In genomic region chr3:188697127-188697526, GRCh38 we compare ENCODE assay signal across 13 cellular contexts.
DNase-seq lines count a peak whose midpoint lies in the region; ATAC-seq, FAIRE-seq and TF ChIP-seq lines count a peak whose summit lies in the region.
"Had no signal": no experiment of that assay in that cellular context is flagged by ENCODE, and none has a peak within 500 bp of the region (broad histone marks: within the 10 kb centered on the region; RNA-seq: fewer than 3 reads in every experiment).

No MANE protein-coding gene starts in this region.

- no peak overlapping the region for H3K9ac ChIP-seq in HepG2 (ENCODE audit: insufficient read depth, low read depth, low read length)
- H3K9ac ChIP-seq: BLaER1 treated with 17β-estradiol and CSF1 and Interleukin-3, amounts not matched to agents 10 nM and 100 nM had no signal

- TF ChIP-seq POLR2A in HepG2 (IDR thresholded peaks at IDR 0.05; ENCODE audit: insufficient read depth in 1 of 2, low read depth in 2 of 2, low read length in 2 of 2) (no peak), right lobe of liver (IDR thresholded peaks at IDR 0.05) (no peak)

- peaks cover 6% of the 10 kb centered on the region for H3K36me3 Mint-ChIP-seq in stimulated activated memory B cell treated with anti-CD40 and anti-IgM and Interleukin-4, amounts not matched to agents 10 μg/mL and 1 μg/mL and 100 μg/mL, for 72 hours
- no peaks in the 10 kb centered on the region for H3K36me3 Mint-ChIP-seq in activated T-helper 2 cell treated with anti-CD3 and anti-CD28 coated beads, Interferon-gamma antibody, Interleukin-2, Interleukin-4, amounts not matched to agents 10 μg/mL and 5 μg/mL and 100 μg/mL, durations not matched to agents 14 hours and 24 hours and 36 hours (ENCODE audit: low read depth)

- H3K36me3 ChIP-seq in HepG2 (replicated peaks in 1 of 2; ENCODE audit: control insufficient read depth in 1 of 2, insufficient read depth in 2 of 2, low read length in 2 of 2): no peaks in the 10 kb centered on the region
- H3K36me3 ChIP-seq in right lobe of liver: no peaks in the 10 kb centered on the region
- H3K36me3 ChIP-seq in small intestine (ENCODE audit: control insufficient read depth in 2 of 2, insufficient read depth in 2 of 2, low read length in 2 of 2): no peaks in the 10 kb centered on the region
- H3K36me3 ChIP-seq: upper lobe of right lung had no signal

- intact Hi-C loops in HepG2 (cut with micrococcal nuclease; ENCODE audit: unreplicated experiment) (no loop called here), right lobe of liver (cut with DNase I) (no loop called here)
- intact Hi-C loops in activated T-helper 2 cell treated with anti-CD3 and anti-CD28 coated beads, Interferon-gamma antibody, Interleukin-2, Interleukin-4, amounts not matched to agents 10 μg/mL and 5 μg/mL and 100 μg/mL, durations not matched to agents 14 hours and 24 hours and 36 hours (cut with micrococcal nuclease): loop anchor here (5.0 to 10.0 kb wide), 2 partner anchors 220 to 258 kb away; no protein-coding TSS in a partner anchor

- H3K27ac ChIP-seq in HepG2 (ENCODE audit: extremely low read length, insufficient read depth, low read length) (no peak overlapping the region), right lobe of liver (no peak overlapping the region), small intestine (ENCODE audit: low read depth in 1 of 2, low read length in 1 of 2) (no peak overlapping the region)
- H3K27ac ChIP-seq: BLaER1 treated with 17β-estradiol and CSF1 and Interleukin-3, amounts not matched to agents 10 nM and 100 nM; epithelial cell of prostate; upper lobe of right lung had no signal

- no peaks in the 10 kb centered on the region for H3K27me3 Mint-ChIP-seq in stimulated activated memory B cell treated with anti-CD40 and anti-IgM and Interleukin-4, amounts not matched to agents 10 μg/mL and 1 μg/mL and 100 μg/mL, for 72 hours
- peaks cover 2% of the 10 kb centered on the region for H3K27me3 Mint-ChIP-seq in activated T-helper 2 cell treated with anti-CD3 and anti-CD28 coated beads, Interferon-gamma antibody, Interleukin-2, Interleukin-4, amounts not matched to agents 10 μg/mL and 5 μg/mL and 100 μg/mL, durations not matched to agents 14 hours and 24 hours and 36 hours (ENCODE audit: low read depth)

- H3K4me1 ChIP-seq in HepG2 (ENCODE audit: insufficient read depth, low read length): peaks cover 10% of the 10 kb centered on the region
- H3K4me1 ChIP-seq in right lobe of liver: no peaks in the 10 kb centered on the region
- H3K4me1 ChIP-seq in small intestine (ENCODE audit: control insufficient read depth in 2 of 2, insufficient read depth in 1 of 2, low read depth in 1 of 2, low read length in 1 of 2): no peaks in the 10 kb centered on the region
- H3K4me1 ChIP-seq: upper lobe of right lung had no signal

- BruUV-seq in HepG2 (replicated peaks; lab: Mats Ljungman, UMichigan): no TSS peak

- H3K9me3 ChIP-seq in HepG2 (ENCODE audit: low read length) (no peaks in the 10 kb centered on the region), right lobe of liver (no peaks in the 10 kb centered on the region), small intestine (ENCODE audit: control insufficient read depth, low read depth) (no peaks in the 10 kb centered on the region)
- H3K9me3 ChIP-seq: upper lobe of right lung had no signal

- POLR2A ChIA-PET in HepG2 (lab: Yijun Ruan, JAX): no interaction called here

- TF ChIP-seq EP300 in HepG2 (IDR thresholded peaks at IDR 0.05; ENCODE audit: low read depth in 2 of 2, low read length in 2 of 2) (no peak), HepG2 (CRISPR knock-in tag; IDR thresholded peaks at IDR 0.05; ENCODE audit: borderline replicate concordance) (no peak)

- no peak for ATAC-seq in HepG2
- ATAC-seq in right lobe of liver: no peak
- ATAC-seq in HG02642 (IDR thresholded peaks at IDR 0.05; ENCODE audit: poor library complexity, unreplicated experiment): peak; percentile 76
- peak; percentile 82 for ATAC-seq in stimulated activated memory B cell treated with anti-CD40 and anti-IgM and Interleukin-4, amounts not matched to agents 10 μg/mL and 1 μg/mL and 100 μg/mL, for 72 hours
- ATAC-seq: upper lobe of right lung had no signal

- no peak for DNase-seq in HepG2 (ENCODE audit: low spot score)
- no peak for DNase-seq in right lobe of liver
- DNase-seq in NCI-H1048 (lab: John Stamatoyannopoulos, UW): peak; percentile 32
- no peak for DNase-seq in A172 (ENCODE audit: low spot score)
- DNase-seq in activated T-helper 2 cell treated with anti-CD3 and anti-CD28 coated beads, Interferon-gamma antibody, Interleukin-2, Interleukin-4, amounts not matched to agents 10 μg/mL and 5 μg/mL and 100 μg/mL, durations not matched to agents 14 hours and 24 hours and 36 hours (ENCODE audit: low spot score): no peak
- DNase-seq in small intestine: no peak
- DNase-seq: activated effector memory CD4-positive, alpha-beta T cell treated with anti-CD3 and anti-CD28 coated beads, Interleukin-2, amount 50 U/mL, for 16 hours; SIG-M5; upper lobe of right lung had no signal

- no peak overlapping the region for H3K4me3 Mint-ChIP-seq in stimulated activated memory B cell treated with anti-CD40 and anti-IgM and Interleukin-4, amounts not matched to agents 10 μg/mL and 1 μg/mL and 100 μg/mL, for 72 hours
- H3K4me3 Mint-ChIP-seq in activated T-helper 2 cell treated with anti-CD3 and anti-CD28 coated beads, Interferon-gamma antibody, Interleukin-2, Interleukin-4, amounts not matched to agents 10 μg/mL and 5 μg/mL and 100 μg/mL, durations not matched to agents 14 hours and 24 hours and 36 hours (ENCODE audit: low read depth): no peak overlapping the region

- CTCF ChIA-PET in HepG2 (lab: Yijun Ruan, JAX; ENCODE audit: low intra/inter-chr PET ratio, low total read pairs): no interaction called here

- H3K9me3 Mint-ChIP-seq in stimulated activated memory B cell treated with anti-CD40 and anti-IgM and Interleukin-4, amounts not matched to agents 10 μg/mL and 1 μg/mL and 100 μg/mL, for 72 hours: no peaks in the 10 kb centered on the region
- no peaks in the 10 kb centered on the region for H3K9me3 Mint-ChIP-seq in activated T-helper 2 cell treated with anti-CD3 and anti-CD28 coated beads, Interferon-gamma antibody, Interleukin-2, Interleukin-4, amounts not matched to agents 10 μg/mL and 5 μg/mL and 100 μg/mL, durations not matched to agents 14 hours and 24 hours and 36 hours

- peak overlapping the region; percentile 47 for H3K27ac Mint-ChIP-seq in stimulated activated memory B cell treated with anti-CD40 and anti-IgM and Interleukin-4, amounts not matched to agents 10 μg/mL and 1 μg/mL and 100 μg/mL, for 72 hours
- H3K27ac Mint-ChIP-seq in activated T-helper 2 cell treated with anti-CD3 and anti-CD28 coated beads, Interferon-gamma antibody, Interleukin-2, Interleukin-4, amounts not matched to agents 10 μg/mL and 5 μg/mL and 100 μg/mL, durations not matched to agents 14 hours and 24 hours and 36 hours: no peak overlapping the region

- no peaks in the 10 kb centered on the region for H4K20me1 ChIP-seq in HepG2 (ENCODE audit: insufficient read depth, low read length)
- H4K20me1 ChIP-seq: BLaER1 treated with 17β-estradiol and CSF1 and Interleukin-3, amounts not matched to agents 10 nM and 100 nM had no signal

- no peak overlapping the region for H3K4me2 ChIP-seq in HepG2 (ENCODE audit: low read depth, low read length)
- H3K4me2 ChIP-seq: BLaER1 treated with 17β-estradiol and CSF1 and Interleukin-3, amounts not matched to agents 10 nM and 100 nM had no signal

- TF ChIP-seq CTCF in HepG2 (CRISPR knock-in tag; IDR thresholded peaks at IDR 0.05) (no peak), right lobe of liver (IDR thresholded peaks at IDR 0.05) (no peak)

- peaks cover 50% of the 10 kb centered on the region for H3K4me1 Mint-ChIP-seq in stimulated activated memory B cell treated with anti-CD40 and anti-IgM and Interleukin-4, amounts not matched to agents 10 μg/mL and 1 μg/mL and 100 μg/mL, for 72 hours
- peaks cover 30% of the 10 kb centered on the region for H3K4me1 Mint-ChIP-seq in activated T-helper 2 cell treated with anti-CD3 and anti-CD28 coated beads, Interferon-gamma antibody, Interleukin-2, Interleukin-4, amounts not matched to agents 10 μg/mL and 5 μg/mL and 100 μg/mL, durations not matched to agents 14 hours and 24 hours and 36 hours (ENCODE audit: low read depth)

- no peak for TF ChIP-seq RAD21 in HepG2 (CRISPR knock-in tag; IDR thresholded peaks at IDR 0.05)

- FAIRE-seq in HepG2 (lab: Jason Lieb, UNC) (no peak), small intestine (lab: Jason Lieb, UNC) (no peak)

- in situ Hi-C loops in HepG2 (cut with HindIII; ENCODE audit: extremely low pct_ligation_motif_present, low pct_unique_long_range_greater_than_20kb): no loop called here

- H3K4me3 ChIP-seq in HepG2 (replicated peaks in 1 of 3; ENCODE audit: insufficient read depth in 1 of 3, low read depth in 2 of 3, low read length in 3 of 3): no peak overlapping the region
- H3K4me3 ChIP-seq in right lobe of liver: no peak overlapping the region
- no peak overlapping the region for H3K4me3 ChIP-seq in small intestine (ENCODE audit: low read depth in 1 of 2, low read length in 2 of 2)
- H3K4me3 ChIP-seq: BLaER1 treated with 17β-estradiol and CSF1 and Interleukin-3, amounts not matched to agents 10 nM and 100 nM; upper lobe of right lung had no signal

- H2AFZ ChIP-seq in HepG2 (ENCODE audit: low read length): no peak overlapping the region

- no peaks in the 10 kb centered on the region for H3K79me2 ChIP-seq in HepG2 (ENCODE audit: insufficient read depth, low read length)

- WGBS in HepG2 (ENCODE audit: low lambda C conversion rate): 96% methylated on average over 7 of the region's 7 CpGs
- WGBS in right lobe of liver (ENCODE audit: insufficient coverage, low coverage, low lambda C conversion rate, missing lambda C conversion rate): 86% methylated on average over 6 of the region's 7 CpGs
- 80 to 88% (median 81%) methylated on average over 7 of the region's 7 CpGs for WGBS in small intestine, 3 donors

- no peaks in the 10 kb centered on the region for H3K27me3 ChIP-seq in HepG2 (ENCODE audit: control insufficient read depth in 1 of 2, insufficient read depth in 2 of 2, low read length in 2 of 2)
- H3K27me3 ChIP-seq in right lobe of liver: no peaks in the 10 kb centered on the region
- H3K27me3 ChIP-seq in small intestine (ENCODE audit: control insufficient read depth in 2 of 2, insufficient read depth in 2 of 2, low read length in 2 of 2): no peaks in the 10 kb centered on the region
- H3K27me3 ChIP-seq: BLaER1 treated with 17β-estradiol and CSF1 and Interleukin-3, amounts not matched to agents 10 nM and 100 nM; upper lobe of right lung had no signal

TF ChIP-seq in HepG2, 621 proteins besides CTCF, POLR2A, EP300 and RAD21:
- TF ChIP-seq ZNF652 (CRISPR knock-in tag; IDR thresholded peaks at IDR 0.05; ENCODE audit: borderline replicate concordance, low read depth) (peak; percentile 81), ZNF414 (CRISPR knock-in tag; IDR thresholded peaks at IDR 0.05) (no peak)

Comparison
In these comparisons a context has a peak if more than half of its experiments do, and no peak if none do; other contexts are left out.
1. ATAC-seq: peak in HG02642 (single experiment) and stimulated activated memory B cell treated with anti-CD40 and anti-IgM and Interleukin-4, amounts not matched to agents 10 μg/mL and 1 μg/mL and 100 μg/mL, for 72 hours (single experiment); none in HepG2 (single experiment) and right lobe of liver (0 of 4).